8 cellular contexts compared by ENCODE assay signal in genomic region chr11:1763336-1763795, GRCh38. TPM values are rescaled to one million over a fixed set of nuclear protein-coding genes. Genes with fewer than 3 reads are reported as not detected.
A peak's percentile ranks its signal among the peaks of the same experiment; 100 is the strongest.
DNase-seq lines count a peak whose midpoint lies in the region; ATAC-seq and TF ChIP-seq lines count a peak whose summit lies in the region.

No MANE protein-coding gene starts in this region.

- peak overlapping the region; percentile 76 for H3K4me3 ChIP-seq in H7 (ENCODE audit: insufficient read depth, low read depth, low read length)
- peak overlapping the region; percentile 83 to 99 (median 94) for H3K4me3 ChIP-seq in skin epidermis

- no peaks in the 10 kb centered on the region; the same call in 1 of the 2 replicates for H3K36me3 ChIP-seq in H7 (replicated peaks; ENCODE audit: control insufficient read depth, insufficient read depth, low read length)

- H3K27ac ChIP-seq in foreskin keratinocyte (peak overlapping the region; percentile 68), skin epidermis (peak overlapping the region; percentile 86 to 99 (median 95))

- H3K27me3 ChIP-seq in H7 (ENCODE audit: control insufficient read depth, insufficient read depth, low read length) (0 out of 2 replicates have a peak, but pooled peaks cover 2% of the 10 kb centered on the region), foreskin keratinocyte (no peaks in the 10 kb centered on the region)

- no peak for TF ChIP-seq CTCF in foreskin keratinocyte (conservative IDR thresholded peaks at IDR 0.05)

- peak; percentile 29 for DNase-seq in GM03348 (ENCODE audit: low spot score)
- DNase-seq in H7 = peak; percentile 82
- DNase-seq in foreskin keratinocyte = no peak
- no peak for DNase-seq in LoVo (ENCODE audit: low spot score)
- no peak for DNase-seq in DMS79 treated with DMSO at 0.1 percent for 48 hours (lab: John Stamatoyannopoulos, UW)

- peaks cover 5% of the 10 kb centered on the region for H3K4me1 ChIP-seq in foreskin keratinocyte

- ATAC-seq in SK-N-SH treated with all-trans-retinoic acid at 6 μM for 48 hours = peak; percentile 30
- ATAC-seq in foreskin keratinocyte = peak; percentile 3
- ATAC-seq in HG02623 (IDR thresholded peaks at IDR 0.05; ENCODE audit: unreplicated experiment) = no peak

TF ChIP-seq in SK-N-SH treated with all-trans-retinoic acid at 6 μM for 48 hours, 23 proteins besides CTCF, POLR2A, EP300 and RAD21:
- no peak for TF ChIP-seq ZNF565 (CRISPR knock-in tag; conservative IDR thresholded peaks at IDR 0.05; ENCODE audit: low read depth)
- TF ChIP-seq SNAI2 (CRISPR knock-in tag; IDR thresholded peaks at IDR 0.05) = no peak
- TF ChIP-seq ZNF8 (CRISPR knock-in tag; IDR thresholded peaks at IDR 0.05) = no peak
- TF ChIP-seq RARB (CRISPR knock-in tag; IDR thresholded peaks at IDR 0.05) = no peak

RNA-seq across cellular contexts. Expression of gene CTSD, which starts 0.4 kb away (rescaled TPM):
- 177 and 235 TPM in 2 replicates for total RNA-seq in H7 (2014; rRNA removed; shearing (Covaris generic))
- total RNA-seq in foreskin keratinocyte = 116 and 154 TPM in 2 replicates
- polyA plus RNA-seq in foreskin keratinocyte = 185 and 260 TPM in 2 replicates

RNA-seq across cellular contexts. Expression of gene IFITM10, which starts 13.0 kb away (rescaled TPM):
- 0.42 and 0.74 TPM in 2 replicates for total RNA-seq in H7 (2014; rRNA removed; shearing (Covaris generic))
- 0.04 and 0.14 TPM in 2 replicates for total RNA-seq in foreskin keratinocyte
- polyA plus RNA-seq in foreskin keratinocyte = 0.06 TPM in 1 of 2 replicates, not detected in the other

Comparison
In these comparisons a context has a peak if more than half of its experiments do, and no peak if none do; other contexts are left out.
1. DNase-seq: peak in GM03348 (single experiment) and H7 (single experiment); none in foreskin keratinocyte (0 of 2), LoVo (single experiment) and DMS79 treated with DMSO at 0.1 percent for 48 hours (single experiment).